Comparison of ENCODE assay signal across 14 cellular contexts in genomic region chr1:202069670-202070069, GRCh38. TPM values are rescaled to one million over a fixed set of nuclear protein-coding genes. Genes with fewer than 3 reads are reported as not detected.
DNase-seq lines count a peak whose midpoint lies in the region; ATAC-seq and TF ChIP-seq lines count a peak whose summit lies in the region.
"Had no signal": no experiment of that assay in that cellular context is flagged by ENCODE, and none has a peak within 500 bp of the region (broad histone marks: within the 10 kb centered on the region; RNA-seq: fewer than 3 reads in every experiment).

No MANE protein-coding gene starts in this region.

- no peak for ATAC-seq in GM21360 (IDR thresholded peaks at IDR 0.05; ENCODE audit: unreplicated experiment)
- no peak for ATAC-seq in natural killer cell
- ATAC-seq in GM21529 (IDR thresholded peaks at IDR 0.05; ENCODE audit: unreplicated experiment): no peak
- ATAC-seq in GM18517 (IDR thresholded peaks at IDR 0.05; ENCODE audit: unreplicated experiment): no peak

- TF ChIP-seq CTCF in endothelial cell (IDR thresholded peaks at IDR 0.05; ENCODE audit: unreplicated experiment) (no peak), natural killer cell (IDR thresholded peaks at IDR 0.05) (no peak)

- peaks cover 5% of the 10 kb centered on the region for H3K27me3 Mint-ChIP-seq in endothelial cell (ENCODE audit: unreplicated experiment)
- H3K27me3 Mint-ChIP-seq in natural killer cell (ENCODE audit: low read depth in 2 of 2): peaks cover 0 to 6% of the 10 kb centered on the region in 2 donors
- H3K27me3 Mint-ChIP-seq: stimulated activated naive CD8-positive, alpha-beta T cell treated with anti-CD3 and anti-CD28 coated beads, Interleukin-15, Interleukin-2, amounts not matched to agents 100 ng/mL and 50 ng/mL, for 24 hours had no signal

- H3K27ac Mint-ChIP-seq in endothelial cell (ENCODE audit: unreplicated experiment) (peak overlapping the region; percentile 75), natural killer cell (no peak overlapping the region)
- H3K27ac Mint-ChIP-seq: stimulated activated naive CD8-positive, alpha-beta T cell treated with anti-CD3 and anti-CD28 coated beads, Interleukin-15, Interleukin-2, amounts not matched to agents 100 ng/mL and 50 ng/mL, for 24 hours had no signal

- H3K4me3 Mint-ChIP-seq in endothelial cell (ENCODE audit: unreplicated experiment): no peak overlapping the region
- H3K4me3 Mint-ChIP-seq in natural killer cell: no peak overlapping the region
- H3K4me3 Mint-ChIP-seq: stimulated activated naive CD8-positive, alpha-beta T cell treated with anti-CD3 and anti-CD28 coated beads, Interleukin-15, Interleukin-2, amounts not matched to agents 100 ng/mL and 50 ng/mL, for 24 hours had no signal

- H3K9me3 Mint-ChIP-seq in endothelial cell (ENCODE audit: unreplicated experiment) (no peaks in the 10 kb centered on the region), natural killer cell (no peaks in the 10 kb centered on the region)
- H3K9me3 Mint-ChIP-seq: stimulated activated naive CD8-positive, alpha-beta T cell treated with anti-CD3 and anti-CD28 coated beads, Interleukin-15, Interleukin-2, amounts not matched to agents 100 ng/mL and 50 ng/mL, for 24 hours had no signal

- no peaks in the 10 kb centered on the region for H3K36me3 Mint-ChIP-seq in endothelial cell (ENCODE audit: low read depth, unreplicated experiment)
- no peaks in the 10 kb centered on the region for H3K36me3 Mint-ChIP-seq in natural killer cell

- intact Hi-C loops in natural killer cell (cut with micrococcal nuclease): no loop called here

- H3K4me1 Mint-ChIP-seq in endothelial cell (ENCODE audit: unreplicated experiment) (peaks cover 2% of the 10 kb centered on the region), natural killer cell (no peaks in the 10 kb centered on the region)

- DNase-seq in D341Med (ENCODE audit: low spot score) (peak; percentile 39), NCI-H128 (lab: John Stamatoyannopoulos, UW; ENCODE audit: unreplicated experiment) (peak; percentile 71), NCI-H510A (lab: John Stamatoyannopoulos, UW) (peak; percentile 77), endothelial cell (ENCODE audit: low spot score) (no peak), natural killer cell (no peak)
- DNase-seq: cerebellar nuclear complex, foreskin melanocyte, left ventricle myocardium inferior, Peyer's patch had no signal

RNA-seq across cellular contexts. Expression of gene GPR37L1, which starts 53.0 kb away (rescaled TPM):
- total RNA-seq in endothelial cell (ENCODE audit: unreplicated experiment): not detected
- total RNA-seq in natural killer cell: not detected
- total RNA-seq: myocyte had no signal

RNA-seq across cellular contexts. Expression of gene ELF3, which starts 59.3 kb away (rescaled TPM):
- total RNA-seq in endothelial cell (ENCODE audit: unreplicated experiment) (0.56 TPM), natural killer cell (1 to 10 TPM; 1.0 to 3.0 (median 2.0) TPM)
- total RNA-seq: myocyte had no signal

Comparison
In these comparisons a context has a peak if more than half of its experiments do, and no peak if none do; other contexts are left out.
1. DNase-seq: peak in D341Med (single experiment), NCI-H128 (single experiment) and NCI-H510A (single experiment); none in endothelial cell (single experiment) and natural killer cell (single experiment).